Comparison of ENCODE assay signal across 8 cellular contexts in genomic region chr1:64471724-64472276, GRCh38. TPM values are rescaled to one million over a fixed set of nuclear protein-coding genes. Genes with fewer than 3 reads are reported as not detected.
DNase-seq lines count a peak whose midpoint lies in the region; ATAC-seq lines count a peak whose summit lies in the region.

No MANE protein-coding gene starts in this region.

- peaks cover 63% of the 10 kb centered on the region for H3K27me3 Mint-ChIP-seq in T-helper 1 cell treated with Interleukin-12 subunit alpha and Interleukin-12 subunit beta and Interleukin-4 antibody, amounts not matched to agents 30 μg/mL and 1 μg/mL, for 36 hours (ENCODE audit: low read depth)
- peaks cover 63% of the 10 kb centered on the region for H3K27me3 Mint-ChIP-seq in activated T-helper 2 cell treated with anti-CD3 and anti-CD28 coated beads, Interferon-gamma antibody, Interleukin-2, Interleukin-4, amounts not matched to agents 10 μg/mL and 5 μg/mL and 100 μg/mL, durations not matched to agents 14 hours and 24 hours and 36 hours (ENCODE audit: low read depth)

- no peaks in the 10 kb centered on the region for H3K27me3 ChIP-seq in subcutaneous abdominal adipose tissue (ENCODE audit: control insufficient read depth in 5 of 5, insufficient read depth in 4 of 5, low read length in 5 of 5)

- H3K4me3 Mint-ChIP-seq in T-helper 1 cell treated with Interleukin-12 subunit alpha and Interleukin-12 subunit beta and Interleukin-4 antibody, amounts not matched to agents 30 μg/mL and 1 μg/mL, for 36 hours = peak overlapping the region; percentile 76
- peak overlapping the region; percentile 77 for H3K4me3 Mint-ChIP-seq in activated T-helper 2 cell treated with anti-CD3 and anti-CD28 coated beads, Interferon-gamma antibody, Interleukin-2, Interleukin-4, amounts not matched to agents 10 μg/mL and 5 μg/mL and 100 μg/mL, durations not matched to agents 14 hours and 24 hours and 36 hours (ENCODE audit: low read depth)

- peak overlapping the region; percentile 81 for H3K27ac ChIP-seq in subcutaneous abdominal adipose tissue (ENCODE audit: low read depth, low read length)

- H3K36me3 ChIP-seq in subcutaneous abdominal adipose tissue (ENCODE audit: control insufficient read depth in 5 of 5, insufficient read depth in 5 of 5, low read length in 5 of 5) = no peaks in the 10 kb centered on the region

- H3K4me1 ChIP-seq in subcutaneous abdominal adipose tissue (ENCODE audit: control insufficient read depth in 5 of 5, insufficient read depth in 5 of 5, low read length in 5 of 5) = peaks cover 5 to 57% (median 53%) of the 10 kb centered on the region in 5 donors

- DNase-seq in T-helper 1 cell (no peak), dedifferentiated amniotic fluid mesenchymal stem cell (ENCODE audit: extremely low spot score) (no peak), iPS-NIHi11 (ENCODE audit: low spot score) (no peak)
- DNase-seq in activated T-helper 2 cell treated with anti-CD3 and anti-CD28 coated beads, Interferon-gamma antibody, Interleukin-2, Interleukin-4, amounts not matched to agents 10 μg/mL and 5 μg/mL and 100 μg/mL, durations not matched to agents 14 hours and 24 hours and 36 hours (ENCODE audit: low spot score) = no peak

- ATAC-seq in HG03039 (IDR thresholded peaks at IDR 0.05; ENCODE audit: unreplicated experiment) = no peak

- intact Hi-C loops in activated T-helper 2 cell treated with anti-CD3 and anti-CD28 coated beads, Interferon-gamma antibody, Interleukin-2, Interleukin-4, amounts not matched to agents 10 μg/mL and 5 μg/mL and 100 μg/mL, durations not matched to agents 14 hours and 24 hours and 36 hours (cut with micrococcal nuclease) = loop anchor here (5.0 kb wide), 1 partner anchor 81 kb away; no protein-coding TSS in a partner anchor

- no peaks in the 10 kb centered on the region for H3K9me3 ChIP-seq in iPS-18c (ENCODE audit: control insufficient read depth, insufficient read depth, low read length)
- H3K9me3 ChIP-seq in subcutaneous abdominal adipose tissue (ENCODE audit: control insufficient read depth in 5 of 5, low read length in 5 of 5) = no peaks in the 10 kb centered on the region

- peak overlapping the region; percentile 92 for H3K4me3 ChIP-seq in iPS-18c (ENCODE audit: insufficient read depth, low read depth, low read length)
- peak overlapping the region; percentile 90 to 97 (median 93) for H3K4me3 ChIP-seq in subcutaneous abdominal adipose tissue (ENCODE audit: low read depth in 1 of 5, low read length in 5 of 5)

- H3K9ac ChIP-seq in subcutaneous abdominal adipose tissue (ENCODE audit: low read length in 5 of 5) = peak overlapping the region; percentile 1 to 78 (median 65)

- no peaks in the 10 kb centered on the region for H3K36me3 Mint-ChIP-seq in T-helper 1 cell treated with Interleukin-12 subunit alpha and Interleukin-12 subunit beta and Interleukin-4 antibody, amounts not matched to agents 30 μg/mL and 1 μg/mL, for 36 hours (ENCODE audit: low read depth)
- no peaks in the 10 kb centered on the region for H3K36me3 Mint-ChIP-seq in activated T-helper 2 cell treated with anti-CD3 and anti-CD28 coated beads, Interferon-gamma antibody, Interleukin-2, Interleukin-4, amounts not matched to agents 10 μg/mL and 5 μg/mL and 100 μg/mL, durations not matched to agents 14 hours and 24 hours and 36 hours (ENCODE audit: low read depth)

- H3K9me3 Mint-ChIP-seq in T-helper 1 cell treated with Interleukin-12 subunit alpha and Interleukin-12 subunit beta and Interleukin-4 antibody, amounts not matched to agents 30 μg/mL and 1 μg/mL, for 36 hours = no peaks in the 10 kb centered on the region
- no peaks in the 10 kb centered on the region for H3K9me3 Mint-ChIP-seq in activated T-helper 2 cell treated with anti-CD3 and anti-CD28 coated beads, Interferon-gamma antibody, Interleukin-2, Interleukin-4, amounts not matched to agents 10 μg/mL and 5 μg/mL and 100 μg/mL, durations not matched to agents 14 hours and 24 hours and 36 hours

- peaks cover 11% of the 10 kb centered on the region for H3K4me1 Mint-ChIP-seq in T-helper 1 cell treated with Interleukin-12 subunit alpha and Interleukin-12 subunit beta and Interleukin-4 antibody, amounts not matched to agents 30 μg/mL and 1 μg/mL, for 36 hours (ENCODE audit: low read depth)
- peaks cover 10% of the 10 kb centered on the region for H3K4me1 Mint-ChIP-seq in activated T-helper 2 cell treated with anti-CD3 and anti-CD28 coated beads, Interferon-gamma antibody, Interleukin-2, Interleukin-4, amounts not matched to agents 10 μg/mL and 5 μg/mL and 100 μg/mL, durations not matched to agents 14 hours and 24 hours and 36 hours (ENCODE audit: low read depth)

- no peak overlapping the region for H3K27ac Mint-ChIP-seq in T-helper 1 cell treated with Interleukin-12 subunit alpha and Interleukin-12 subunit beta and Interleukin-4 antibody, amounts not matched to agents 30 μg/mL and 1 μg/mL, for 36 hours
- H3K27ac Mint-ChIP-seq in activated T-helper 2 cell treated with anti-CD3 and anti-CD28 coated beads, Interferon-gamma antibody, Interleukin-2, Interleukin-4, amounts not matched to agents 10 μg/mL and 5 μg/mL and 100 μg/mL, durations not matched to agents 14 hours and 24 hours and 36 hours = no peak overlapping the region

RNA-seq across cellular contexts. Expression of gene CACHD1, which starts 1.9 kb away (rescaled TPM):
- 0.14 TPM in 2 replicates for total RNA-seq in activated T-helper 2 cell treated with anti-CD3 and anti-CD28 coated beads, Interferon-gamma antibody, Interleukin-2, Interleukin-4, amounts not matched to agents 10 μg/mL and 5 μg/mL and 100 μg/mL, durations not matched to agents 14 hours and 24 hours and 36 hours
